Comparison of ENCODE assay signal across 10 cellular contexts in the genomic region with DNA sequence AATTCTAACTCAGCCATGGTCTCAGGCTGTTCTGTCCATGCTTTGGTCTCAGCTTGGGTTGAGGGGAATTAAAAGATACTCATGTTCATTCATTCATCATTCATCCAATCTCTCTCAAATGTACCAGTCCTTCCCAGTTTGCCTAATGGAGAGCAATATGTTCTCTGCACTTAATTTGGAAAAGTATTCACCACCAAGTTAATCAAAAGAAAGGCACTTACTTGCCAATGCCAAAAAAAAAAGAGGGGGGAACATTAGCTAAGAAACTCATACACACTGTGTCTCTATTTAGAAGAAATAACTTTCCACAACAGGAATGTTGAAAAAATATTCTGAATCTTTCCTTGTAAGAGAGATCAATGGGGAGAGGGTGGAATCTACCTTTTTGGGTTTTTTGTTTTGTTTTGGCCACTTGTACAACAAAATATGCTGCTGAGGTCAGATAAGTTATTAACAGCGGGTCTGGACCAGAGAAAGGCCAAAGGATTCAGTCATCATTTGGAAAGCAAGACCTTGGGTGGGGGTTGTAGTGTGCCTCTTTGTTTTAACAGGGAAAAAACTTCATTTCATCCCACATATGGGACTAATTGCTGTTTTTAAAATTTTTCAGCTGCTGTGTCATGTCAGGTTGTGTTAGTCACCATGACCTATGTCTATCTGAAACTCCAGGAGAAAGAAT.
DNase-seq lines count a peak whose midpoint lies in the region; ATAC-seq and TF ChIP-seq lines count a peak whose summit lies in the region.
"Had no signal": no experiment of that assay in that cellular context is flagged by ENCODE, and none has a peak within 500 bp of the region (broad histone marks: within the 10 kb centered on the region; RNA-seq: fewer than 3 reads in every experiment).

No MANE protein-coding gene starts in this region.

- CTCF ChIA-PET in mammary epithelial cell (lab: Charles Lee; ENCODE audit: low non-redundant PET), result no interaction called here

- intact Hi-C loops in mammary epithelial cell (cut with micrococcal nuclease), result no loop called here

- TF ChIP-seq CTCF in mammary epithelial cell (conservative IDR thresholded peaks at IDR 0.05 in 1 of 2, IDR thresholded peaks at IDR 0.05 in 1 of 2; ENCODE audit: extremely low read depth in 1 of 2, insufficient read depth in 1 of 2, low read depth in 1 of 2, low read length in 2 of 2) (no peak), kidney epithelial cell (IDR thresholded peaks at IDR 0.05; ENCODE audit: insufficient read depth, low read length, poor library complexity, severe bottlenecking) (no peak), upper lobe of left lung (IDR thresholded peaks at IDR 0.05) (no peak)

- WGBS in mammary epithelial cell (ENCODE audit: low coverage, missing lambda C conversion rate), result 75% methylated on average over 1 of the region's 1 CpG
- WGBS in upper lobe of left lung, 2 donors, result 95 to 100% methylated on average over 1 of the region's 1 CpG

- no peaks in the 10 kb centered on the region for H4K20me1 ChIP-seq in mammary epithelial cell (ENCODE audit: insufficient read depth, low read length)

- H3K4me3 ChIP-seq in mammary epithelial cell (replicated peaks in 1 of 3; ENCODE audit: insufficient read depth in 1 of 3, low read depth in 2 of 3, low read length in 3 of 3) (no peak overlapping the region), kidney epithelial cell (ENCODE audit: low read depth, low read length) (no peak overlapping the region), upper lobe of left lung (no peak overlapping the region)

- H3K4me1 ChIP-seq in mammary epithelial cell (ENCODE audit: insufficient read depth, low read length), result no peaks in the 10 kb centered on the region
- no peaks in the 10 kb centered on the region for H3K4me1 ChIP-seq in upper lobe of left lung

- H3K27me3 ChIP-seq in mammary epithelial cell (ENCODE audit: insufficient read depth, low read length), result no peaks in the 10 kb centered on the region
- H3K27me3 ChIP-seq in kidney epithelial cell (ENCODE audit: control insufficient read depth, insufficient read depth, low read length), result no peaks in the 10 kb centered on the region
- no peaks in the 10 kb centered on the region for H3K27me3 ChIP-seq in upper lobe of left lung

- H3K9me3 ChIP-seq in mammary epithelial cell (replicated peaks; ENCODE audit: insufficient read depth, low read length) (no peaks in the 10 kb centered on the region), upper lobe of left lung (no peaks in the 10 kb centered on the region)

- H3K79me2 ChIP-seq in mammary epithelial cell (ENCODE audit: insufficient read depth, low read length), result no peaks in the 10 kb centered on the region

- no peak for TF ChIP-seq EP300 in upper lobe of left lung (IDR thresholded peaks at IDR 0.05)

- dilution Hi-C loops in mammary epithelial cell (cut with HindIII; ENCODE audit: low sequenced_read_pairs), result no loop called here

- TF ChIP-seq POLR2A in upper lobe of left lung (IDR thresholded peaks at IDR 0.05), result no peak

- no peak overlapping the region for H3K9ac ChIP-seq in mammary epithelial cell (ENCODE audit: insufficient read depth, low read length)

- in situ Hi-C loops in mammary epithelial cell (cut with MboI; ENCODE audit: low sequenced_read_pairs in 2 of 2), result no loop called here

- H3K27ac ChIP-seq in mammary epithelial cell (ENCODE audit: insufficient read depth, low read depth, low read length) (no peak overlapping the region), upper lobe of left lung (peak overlapping the region in 1 of 4 donors; percentile 48)

- H3K4me2 ChIP-seq in mammary epithelial cell (ENCODE audit: insufficient read depth, low read depth, low read length), result no peak overlapping the region

- ATAC-seq in upper lobe of left lung (ENCODE audit: low FRiP score in 2 of 2), result peak; percentile 67 to 90
- no peak for ATAC-seq in HG03135 (IDR thresholded peaks at IDR 0.05; ENCODE audit: unreplicated experiment)
- ATAC-seq: stimulated activated effector memory CD8-positive, alpha-beta T cell treated with anti-CD3 and anti-CD28 coated beads, Interleukin-12 subunit alpha, Interleukin-12 subunit beta, amount 100 ng/mL, for 72 hours; T-cell had no signal

- no TSS peak for BruUV-seq in mammary epithelial cell (replicated peaks; lab: Mats Ljungman, UMichigan)

- no peaks in the 10 kb centered on the region for H3K36me3 ChIP-seq in mammary epithelial cell (ENCODE audit: insufficient read depth, low read length)
- no peaks in the 10 kb centered on the region for H3K36me3 ChIP-seq in kidney epithelial cell (ENCODE audit: control insufficient read depth, insufficient read depth, low read length)
- H3K36me3 ChIP-seq in upper lobe of left lung, result peaks cover 0 to 17% (median 0%) of the 10 kb centered on the region in 4 donors

- DNase-seq in HS-5 (ENCODE audit: low read depth), result peak; percentile 94
- DNase-seq in mammary epithelial cell, result peak; percentile 73
- DNase-seq in kidney epithelial cell (ENCODE audit: low read depth), result peak; percentile 38
- no peak for DNase-seq in upper lobe of left lung
- no peak for DNase-seq in inferior parietal cortex (ENCODE audit: extremely low spot score)
- DNase-seq in GDM1 (lab: John Stamatoyannopoulos, UW), result no peak
- DNase-seq in NCI-H82 treated with DMSO at 0.1 percent for 48 hours (lab: John Stamatoyannopoulos, UW; ENCODE audit: unreplicated experiment), result no peak
- DNase-seq: T-cell had no signal

- H2AFZ ChIP-seq in mammary epithelial cell (ENCODE audit: low read depth, low read length), result no peak overlapping the region

Comparison
In these comparisons a context has a peak if more than half of its experiments do, and no peak if none do; other contexts are left out.
1. DNase-seq: peak in HS-5 (single experiment), mammary epithelial cell (single experiment) and kidney epithelial cell (single experiment); none in upper lobe of left lung (0 of 2), inferior parietal cortex (single experiment), GDM1 (single experiment) and NCI-H82 treated with DMSO at 0.1 percent for 48 hours (single experiment).